Comparison of ENCODE assay signal across 8 cellular contexts in genomic region chrX:40468033-40468979, GRCh38.
DNase-seq lines count a peak whose midpoint lies in the region; ATAC-seq and TF ChIP-seq lines count a peak whose summit lies in the region.

No MANE protein-coding gene starts in this region.

- H4K8ac ChIP-seq in neuronal stem cell (ENCODE audit: low read depth, low read length) = no peak overlapping the region

- no CpG with 5 or more reads among the region's 7 CpGs for WGBS in neuronal stem cell (ENCODE audit: extremely low coverage in 2 of 2, insufficient read length in 2 of 2, insufficient replicate concordance in 1 of 2), 2 donors

- H3K23ac ChIP-seq in neuronal stem cell (ENCODE audit: low read depth, low read length, poor library complexity) = no peak overlapping the region

- no peak overlapping the region for H3K27ac ChIP-seq in neuronal stem cell (replicated peaks; ENCODE audit: low read length)

- H2AFZ ChIP-seq in neuronal stem cell (ENCODE audit: low read length) = peak overlapping the region; percentile 74

- peak; percentile 65 for ATAC-seq in HG02973 (IDR thresholded peaks at IDR 0.05; ENCODE audit: unreplicated experiment)

- DNase-seq in A172 (ENCODE audit: low spot score) (peak; percentile 78), GM12864 (ENCODE audit: low read depth) (peak; percentile 16), NCI-H510A (lab: John Stamatoyannopoulos, UW) (peak; percentile 57), fibroblast of gingiva (ENCODE audit: low read depth) (peak; percentile 3), neuronal stem cell (ENCODE audit: low spot score) (no peak), hepatic stellate cell (ENCODE audit: low spot score) (no peak)
- peak; percentile 37 to 55 for DNase-seq in activated CD4-positive, alpha-beta T cell treated with anti-CD3 and anti-CD28 coated beads, Interleukin-2, amount 50 U/mL, for 48 hours

- H3K4me3 ChIP-seq in GM12864 (ENCODE audit: low read depth, low read length) (no peak overlapping the region), neuronal stem cell (ENCODE audit: low read length in 2 of 2) (no peak overlapping the region)

- no peaks in the 10 kb centered on the region for H3K79me1 ChIP-seq in neuronal stem cell (ENCODE audit: low read depth, low read length)

- no peak overlapping the region for H3K4ac ChIP-seq in neuronal stem cell (ENCODE audit: low read length)

- H3K9ac ChIP-seq in neuronal stem cell (ENCODE audit: low read depth, low read length, poor library complexity) = no peak overlapping the region

- H3K27me3 ChIP-seq in neuronal stem cell (ENCODE audit: control insufficient read depth in 3 of 3, insufficient read depth in 3 of 3, low read depth in 1 of 3, low read length in 3 of 3) = no peaks in the 10 kb centered on the region

- no peak overlapping the region for H2AK5ac ChIP-seq in neuronal stem cell (ENCODE audit: low read depth, low read length)

- H4K91ac ChIP-seq in neuronal stem cell (ENCODE audit: low read depth, low read length, poor library complexity) = no peak overlapping the region

- no peak overlapping the region for H3K4me2 ChIP-seq in neuronal stem cell (ENCODE audit: insufficient read depth, low read length, poor library complexity, severe bottlenecking)

- no peak overlapping the region for H2BK120ac ChIP-seq in neuronal stem cell (ENCODE audit: low read depth, low read length)

- H2BK12ac ChIP-seq in neuronal stem cell (ENCODE audit: low read length) = no peak overlapping the region

- H3K9me3 ChIP-seq in neuronal stem cell (replicated peaks in 1 of 2; ENCODE audit: control insufficient read depth in 2 of 2, insufficient read depth in 1 of 2, low read depth in 1 of 2, low read length in 2 of 2) = no peaks in the 10 kb centered on the region

- H3K36me3 ChIP-seq in neuronal stem cell (replicated peaks in 1 of 2; ENCODE audit: control insufficient read depth in 2 of 2, insufficient read depth in 2 of 2, low read length in 2 of 2) = no peaks in the 10 kb centered on the region

- peak; percentile 42 for TF ChIP-seq CTCF in GM12864 (IDR thresholded peaks at IDR 0.05; ENCODE audit: low read depth, low read length, missing control alignments)

- H3K14ac ChIP-seq in neuronal stem cell (ENCODE audit: low read length) = no peak overlapping the region

- no peak overlapping the region for H3K18ac ChIP-seq in neuronal stem cell (ENCODE audit: low read length)

- no peak overlapping the region for H2BK5ac ChIP-seq in neuronal stem cell (ENCODE audit: low read length)

- H2BK15ac ChIP-seq in neuronal stem cell (ENCODE audit: low read length) = no peak overlapping the region

- peaks cover 6 to 10% of the 10 kb centered on the region in 2 donors for H3K4me1 ChIP-seq in neuronal stem cell (ENCODE audit: control insufficient read depth in 2 of 2, insufficient read depth in 1 of 2, low read depth in 1 of 2, low read length in 2 of 2)

Comparison
In these comparisons a context has a peak if more than half of its experiments do, and no peak if none do; other contexts are left out.
1. DNase-seq: peak in A172 (single experiment), GM12864 (single experiment), NCI-H510A (single experiment), activated CD4-positive, alpha-beta T cell treated with anti-CD3 and anti-CD28 coated beads, Interleukin-2, amount 50 U/mL, for 48 hours (2 of 2) and fibroblast of gingiva (single experiment); none in neuronal stem cell (single experiment) and hepatic stellate cell (single experiment).